Comparison of ENCODE assay signal across 31 cellular contexts in genomic region chr7:120023494-120024167, GRCh38.
A peak's percentile ranks its signal among the peaks of the same experiment; 100 is the strongest.
DNase-seq lines count a peak whose midpoint lies in the region; ATAC-seq and TF ChIP-seq lines count a peak whose summit lies in the region.
"Had no signal": no experiment of that assay in that cellular context is flagged by ENCODE, and none has a peak within 500 bp of the region (broad histone marks: within the 10 kb centered on the region; RNA-seq: fewer than 3 reads in every experiment).

No MANE protein-coding gene starts in this region.

- H3K36me3 Mint-ChIP-seq in progenitor cell of endocrine pancreas (ENCODE audit: insufficient read depth): no peaks in the 10 kb centered on the region
- H3K36me3 Mint-ChIP-seq: activated naive CD4-positive, alpha-beta T cell treated with anti-CD3 and anti-CD28 coated beads, Interleukin-2, amount 10 ng/mL, durations not matched to agents 7 days and 5 days; CD8-positive, alpha-beta memory T cell; T-cell had no signal

- H4K20me1 ChIP-seq in smooth muscle cell (ENCODE audit: low read depth): no peaks in the 10 kb centered on the region

- H3K27me3 Mint-ChIP-seq in progenitor cell of endocrine pancreas: no peaks in the 10 kb centered on the region
- H3K27me3 Mint-ChIP-seq: activated naive CD4-positive, alpha-beta T cell treated with anti-CD3 and anti-CD28 coated beads, Interleukin-2, amount 10 ng/mL, durations not matched to agents 7 days and 5 days; CD8-positive, alpha-beta memory T cell; T-cell had no signal

- peak overlapping the region; percentile 82 for H2AFZ ChIP-seq in smooth muscle cell (ENCODE audit: low read depth)

- no peak for TF ChIP-seq CTCF in NB4 (IDR thresholded peaks at IDR 0.05; ENCODE audit: low read depth, low read length)
- no peak for TF ChIP-seq CTCF in brain microvascular endothelial cell (IDR thresholded peaks at IDR 0.05; ENCODE audit: low read depth, low read length, missing control alignments)
- no peak for TF ChIP-seq CTCF in smooth muscle cell (IDR thresholded peaks at IDR 0.05; ENCODE audit: borderline replicate concordance, insufficient read depth, poor library complexity, severe bottlenecking)
- TF ChIP-seq CTCF in progenitor cell of endocrine pancreas (IDR thresholded peaks at IDR 0.05; ENCODE audit: unreplicated experiment): no peak
- TF ChIP-seq CTCF in dorsolateral prefrontal cortex (IDR thresholded peaks at IDR 0.05 in 54 of 56, conservative IDR thresholded peaks at IDR 0.05 in 2 of 56; ENCODE audit: low read depth in 1 of 56, partially characterized antibody in 56 of 56): no peak

- H3K9me3 Mint-ChIP-seq in progenitor cell of endocrine pancreas (ENCODE audit: low read depth): no peaks in the 10 kb centered on the region
- H3K9me3 Mint-ChIP-seq: activated naive CD4-positive, alpha-beta T cell treated with anti-CD3 and anti-CD28 coated beads, Interleukin-2, amount 10 ng/mL, durations not matched to agents 7 days and 5 days; H9 had no signal

- no peaks in the 10 kb centered on the region for H3K4me1 Mint-ChIP-seq in progenitor cell of endocrine pancreas (ENCODE audit: low read depth)
- H3K4me1 Mint-ChIP-seq: activated naive CD4-positive, alpha-beta T cell treated with anti-CD3 and anti-CD28 coated beads, Interleukin-2, amount 10 ng/mL, durations not matched to agents 7 days and 5 days; CD8-positive, alpha-beta memory T cell; natural killer cell; T-cell had no signal

- WGBS in smooth muscle cell (ENCODE audit: low lambda C conversion rate): 91% methylated on average over 4 of the region's 4 CpGs

- H3K4me2 ChIP-seq in smooth muscle cell: no peak overlapping the region

- H3K27ac ChIP-seq in brain microvascular endothelial cell (peak overlapping the region; percentile 77), smooth muscle cell (ENCODE audit: low read depth) (no peak overlapping the region), dorsolateral prefrontal cortex (no peak overlapping the region)
- H3K27ac ChIP-seq: prostate gland, skin epidermis, tibial artery had no signal

- H3K27me3 ChIP-seq in brain microvascular endothelial cell (replicated peaks): no peaks in the 10 kb centered on the region
- no peaks in the 10 kb centered on the region for H3K27me3 ChIP-seq in smooth muscle cell (ENCODE audit: low read depth)
- no peaks in the 10 kb centered on the region for H3K27me3 ChIP-seq in dorsolateral prefrontal cortex
- H3K27me3 ChIP-seq: tibial artery had no signal

- in situ Hi-C loops in brain microvascular endothelial cell (cut with HindIII; ENCODE audit: low pct_ligation_motif_present, low sequenced_read_pairs): no loop called here

- H3K9me3 ChIP-seq in smooth muscle cell (replicated peaks; ENCODE audit: low read depth): no peaks in the 10 kb centered on the region
- H3K9me3 ChIP-seq: tibial artery had no signal

- peaks cover 5% of the 10 kb centered on the region for H3K4me1 ChIP-seq in smooth muscle cell (ENCODE audit: low read depth)
- H3K4me1 ChIP-seq: prostate gland, tibial artery had no signal

- ATAC-seq in GM18505 (IDR thresholded peaks at IDR 0.05; ENCODE audit: unreplicated experiment): no peak
- ATAC-seq: natural killer cell; stimulated activated naive CD8-positive, alpha-beta T cell treated with anti-CD3 and anti-CD28 coated beads, Interleukin-15, Interleukin-2, amounts not matched to agents 100 U/mL and 50 U/mL, for 24 hours; T-cell had no signal

- H3K36me3 ChIP-seq in brain microvascular endothelial cell (replicated peaks) (no peaks in the 10 kb centered on the region), smooth muscle cell (ENCODE audit: low read depth) (no peaks in the 10 kb centered on the region)
- H3K36me3 ChIP-seq: prostate gland, tibial artery had no signal

- no peaks in the 10 kb centered on the region for H3K79me2 ChIP-seq in smooth muscle cell (ENCODE audit: low read depth)

- no peak overlapping the region for H3K27ac Mint-ChIP-seq in progenitor cell of endocrine pancreas
- H3K27ac Mint-ChIP-seq: activated naive CD4-positive, alpha-beta T cell treated with anti-CD3 and anti-CD28 coated beads, Interleukin-2, amount 10 ng/mL, durations not matched to agents 7 days and 5 days; H9; natural killer cell; T-cell had no signal

- DNase-seq in NB4 (ENCODE audit: low read depth) (peak; percentile 28), brain microvascular endothelial cell (peak; percentile 63), iris pigment epithelial cell (ENCODE audit: low read depth) (peak; percentile 59), smooth muscle cell (lab: John Stamatoyannopoulos, UW; ENCODE audit: unreplicated experiment) (no peak), progenitor cell of endocrine pancreas (ENCODE audit: low spot score, unreplicated experiment) (no peak), dorsolateral prefrontal cortex (no peak)
- DNase-seq: activated CD4-positive, alpha-beta T cell treated with anti-CD3 and anti-CD28 coated beads for 1 hour; activated CD8-positive, alpha-beta memory T cell treated with anti-CD3 and anti-CD28 coated beads for 24 hours; activated naive CD4-positive, alpha-beta T cell treated with anti-CD3 and anti-CD28 coated beads, Interleukin-2, amount 10 ng/mL, durations not matched to agents 7 days and 5 days; activated T-cell treated with anti-CD3 and anti-CD28 coated beads, Interleukin-2, amount 50 U/mL, for 48 hours; AML-193; aorta; CD8-positive, alpha-beta memory T cell; cerebellar nuclear complex; DMS153; effector CD4-positive, alpha-beta T cell; erythroblast; H9; MM.1S; natural killer cell; NCI-H2029; NCI-H2227 treated with DMSO at 0.1 percent for 48 hours; NCI-H774; Right ventricle myocardium superior; stimulated activated CD4-positive, alpha-beta T cell treated with anti-CD3 and anti-CD28 coated beads, Interleukin-2, amount 100 ng/mL, for 48 hours; stimulated activated naive CD8-positive, alpha-beta T cell treated with anti-CD3 and anti-CD28 coated beads, Interleukin-15, Interleukin-2, amounts not matched to agents 100 U/mL and 50 U/mL, for 24 hours; T-cell; tibial artery had no signal

- no peak for TF ChIP-seq POLR2A in NB4 (IDR thresholded peaks at IDR 0.05; ENCODE audit: extremely low read depth, insufficient read length)
- TF ChIP-seq POLR2A in GM18505 (IDR thresholded peaks at IDR 0.05; ENCODE audit: borderline replicate concordance, extremely low read depth, insufficient read depth, insufficient read length): no peak

- no peak overlapping the region for H3K4me3 Mint-ChIP-seq in progenitor cell of endocrine pancreas (ENCODE audit: low read depth)
- H3K4me3 Mint-ChIP-seq: activated naive CD4-positive, alpha-beta T cell treated with anti-CD3 and anti-CD28 coated beads, Interleukin-2, amount 10 ng/mL, durations not matched to agents 7 days and 5 days; CD8-positive, alpha-beta memory T cell; H9; natural killer cell; T-cell had no signal

- no peaks in the 10 kb centered on the region for H3F3A ChIP-seq in smooth muscle cell (ENCODE audit: low read depth)

- H3K4me3 ChIP-seq in NB4 (ENCODE audit: low read depth, low read length): no peak overlapping the region
- H3K4me3 ChIP-seq in brain microvascular endothelial cell (ENCODE audit: low read depth, low read length): no peak overlapping the region
- H3K4me3 ChIP-seq in smooth muscle cell: no peak overlapping the region
- no peak overlapping the region for H3K4me3 ChIP-seq in dorsolateral prefrontal cortex
- H3K4me3 ChIP-seq: prostate gland, skin epidermis, tibial artery had no signal

- no peak overlapping the region for H3K9ac ChIP-seq in smooth muscle cell (ENCODE audit: low read depth)

- intact Hi-C loops in dorsolateral prefrontal cortex (cut with DNase I): no loop called here

Comparison
In these comparisons a context has a peak if more than half of its experiments do, and no peak if none do; other contexts are left out.
1. DNase-seq: peak in NB4 (single experiment), brain microvascular endothelial cell (single experiment) and iris pigment epithelial cell (single experiment); none in smooth muscle cell (single experiment), progenitor cell of endocrine pancreas (single experiment) and dorsolateral prefrontal cortex (0 of 10).